In genomic region chr11:11318961-11319360, GRCh38 we compare ENCODE assay signal across 15 cellular contexts. TPM values are rescaled to one million over a fixed set of nuclear protein-coding genes. Genes with fewer than 3 reads are reported as not detected.
A peak's percentile ranks its signal among the peaks of the same experiment; 100 is the strongest.
DNase-seq lines count a peak whose midpoint lies in the region; ATAC-seq, FAIRE-seq and TF ChIP-seq lines count a peak whose summit lies in the region.
"Had no signal": no experiment of that assay in that cellular context is flagged by ENCODE, and none has a peak within 500 bp of the region (broad histone marks: within the 10 kb centered on the region; RNA-seq: fewer than 3 reads in every experiment).

No MANE protein-coding gene starts in this region.

- FAIRE-seq in HepG2 (lab: Jason Lieb, UNC): no peak
- FAIRE-seq: A549, H1 had no signal

- intact Hi-C loops in right lobe of liver (cut with DNase I) (no loop called here), HepG2 (cut with micrococcal nuclease; ENCODE audit: unreplicated experiment) (no loop called here)

- no peak overlapping the region for H3K4me3 ChIP-seq in right lobe of liver
- no peak overlapping the region for H3K4me3 ChIP-seq in HepG2 (replicated peaks in 1 of 3; ENCODE audit: insufficient read depth in 1 of 3, low read depth in 2 of 3, low read length in 3 of 3)
- H3K4me3 ChIP-seq in HL-60 (replicated peaks; ENCODE audit: insufficient read depth, low read length): no peak overlapping the region
- H3K4me3 ChIP-seq: A549, tibial nerve had no signal

- H3K27me3 ChIP-seq in right lobe of liver (no peaks in the 10 kb centered on the region), HepG2 (ENCODE audit: control insufficient read depth in 1 of 2, insufficient read depth in 2 of 2, low read length in 2 of 2) (no peaks in the 10 kb centered on the region), HL-60 (ENCODE audit: insufficient read depth, poor library complexity, severe bottlenecking) (no peaks in the 10 kb centered on the region)
- H3K27me3 ChIP-seq: tibial nerve had no signal

- POLR2A ChIA-PET in HepG2 (lab: Yijun Ruan, JAX): no interaction called here

- no peak overlapping the region for H3K9ac ChIP-seq in HepG2 (ENCODE audit: insufficient read depth, low read depth, low read length)
- H3K9ac ChIP-seq: KMS-11, SK-N-SH had no signal

- no peaks in the 10 kb centered on the region for H4K20me1 ChIP-seq in HepG2 (ENCODE audit: insufficient read depth, low read length)

- ATAC-seq in right lobe of liver (peak in 3 of 4 donors; percentile 39 to 67 (median 50)), HepG2 (no peak), HG02938 (IDR thresholded peaks at IDR 0.05; ENCODE audit: unreplicated experiment) (no peak)
- ATAC-seq: A549; CD8-positive, alpha-beta T cell had no signal

- H3K9me3 ChIP-seq in right lobe of liver (no peaks in the 10 kb centered on the region), HepG2 (ENCODE audit: low read length) (no peaks in the 10 kb centered on the region)
- H3K9me3 ChIP-seq: A549, SK-N-SH had no signal

- in situ Hi-C loops in HepG2 (cut with HindIII; ENCODE audit: extremely low pct_ligation_motif_present, low pct_unique_long_range_greater_than_20kb): no loop called here

- no peak for TF ChIP-seq EP300 in HepG2 (IDR thresholded peaks at IDR 0.05; ENCODE audit: low read depth in 2 of 2, low read length in 2 of 2)
- TF ChIP-seq EP300 in HepG2 (CRISPR knock-in tag; IDR thresholded peaks at IDR 0.05; ENCODE audit: borderline replicate concordance): no peak

- TF ChIP-seq POLR2A in right lobe of liver (IDR thresholded peaks at IDR 0.05) (no peak), HepG2 (IDR thresholded peaks at IDR 0.05; ENCODE audit: insufficient read depth in 1 of 2, low read depth in 2 of 2, low read length in 2 of 2) (no peak)

- CTCF ChIA-PET in HepG2 (lab: Yijun Ruan, JAX; ENCODE audit: low intra/inter-chr PET ratio, low total read pairs): no interaction called here

- H3K4me2 ChIP-seq in HepG2 (ENCODE audit: low read depth, low read length): no peak overlapping the region
- H3K4me2 ChIP-seq: A549, KMS-11, SK-N-SH had no signal

- H3K27ac ChIP-seq in right lobe of liver (no peak overlapping the region), HepG2 (ENCODE audit: extremely low read length, insufficient read depth, low read length) (no peak overlapping the region), HL-60 (replicated peaks) (peak overlapping the region; percentile 75)
- H3K27ac ChIP-seq: A549, KMS-11, tibial nerve had no signal

- H3K4me1 ChIP-seq in right lobe of liver: peaks cover 0 to 7% (median 0%) of the 10 kb centered on the region in 4 donors
- no peaks in the 10 kb centered on the region for H3K4me1 ChIP-seq in HepG2 (ENCODE audit: insufficient read depth, low read length)

- TF ChIP-seq CTCF in right lobe of liver (IDR thresholded peaks at IDR 0.05): no peak
- no peak for TF ChIP-seq CTCF in HepG2 (CRISPR knock-in tag; IDR thresholded peaks at IDR 0.05)
- no peak for TF ChIP-seq CTCF in HL-60 (IDR thresholded peaks at IDR 0.05; ENCODE audit: insufficient read depth, low read length)

- no peak for TF ChIP-seq RAD21 in HepG2 (CRISPR knock-in tag; IDR thresholded peaks at IDR 0.05)

- H2AFZ ChIP-seq in HepG2 (ENCODE audit: low read length): no peak overlapping the region

- DNase-seq in right lobe of liver (no peak), HepG2 (ENCODE audit: low spot score) (no peak), HL-60 (ENCODE audit: low read depth in 1 of 2, low spot score in 1 of 2) (peak; percentile 67 to 86), SKM-1 treated with dmso at 0.1 percent for 144 hours (lab: John Stamatoyannopoulos, UW; ENCODE audit: unreplicated experiment) (peak; percentile 97), AG08395 (ENCODE audit: low spot score) (no peak), A172 (ENCODE audit: low spot score) (no peak)
- no peak for DNase-seq in stimulated activated CD4-positive, alpha-beta T cell treated with anti-CD3 and anti-CD28 coated beads, Interleukin-4, amount 100 ng/mL, for 24 hours
- DNase-seq: CD8-positive, alpha-beta T cell; NCI-H1436 treated with DMSO at 0.1 percent for 48 hours; SK-N-SH had no signal

- no peaks in the 10 kb centered on the region for H3K79me2 ChIP-seq in HepG2 (ENCODE audit: insufficient read depth, low read length)

- WGBS in right lobe of liver (ENCODE audit: insufficient coverage, low coverage, low lambda C conversion rate, missing lambda C conversion rate): 66% methylated on average over 4 of the region's 4 CpGs
- 11% methylated on average over 4 of the region's 4 CpGs for WGBS in HepG2 (ENCODE audit: low lambda C conversion rate)

- H3K36me3 ChIP-seq in right lobe of liver (no peaks in the 10 kb centered on the region), HepG2 (replicated peaks in 1 of 2; ENCODE audit: control insufficient read depth in 1 of 2, insufficient read depth in 2 of 2, low read length in 2 of 2) (no peaks in the 10 kb centered on the region)

- BruUV-seq in HepG2 (replicated peaks; lab: Mats Ljungman, UMichigan): no TSS peak

TF ChIP-seq in HepG2, 621 proteins besides CTCF, POLR2A, EP300 and RAD21 (continues in another document):
- TF ChIP-seq, protein P1, sequence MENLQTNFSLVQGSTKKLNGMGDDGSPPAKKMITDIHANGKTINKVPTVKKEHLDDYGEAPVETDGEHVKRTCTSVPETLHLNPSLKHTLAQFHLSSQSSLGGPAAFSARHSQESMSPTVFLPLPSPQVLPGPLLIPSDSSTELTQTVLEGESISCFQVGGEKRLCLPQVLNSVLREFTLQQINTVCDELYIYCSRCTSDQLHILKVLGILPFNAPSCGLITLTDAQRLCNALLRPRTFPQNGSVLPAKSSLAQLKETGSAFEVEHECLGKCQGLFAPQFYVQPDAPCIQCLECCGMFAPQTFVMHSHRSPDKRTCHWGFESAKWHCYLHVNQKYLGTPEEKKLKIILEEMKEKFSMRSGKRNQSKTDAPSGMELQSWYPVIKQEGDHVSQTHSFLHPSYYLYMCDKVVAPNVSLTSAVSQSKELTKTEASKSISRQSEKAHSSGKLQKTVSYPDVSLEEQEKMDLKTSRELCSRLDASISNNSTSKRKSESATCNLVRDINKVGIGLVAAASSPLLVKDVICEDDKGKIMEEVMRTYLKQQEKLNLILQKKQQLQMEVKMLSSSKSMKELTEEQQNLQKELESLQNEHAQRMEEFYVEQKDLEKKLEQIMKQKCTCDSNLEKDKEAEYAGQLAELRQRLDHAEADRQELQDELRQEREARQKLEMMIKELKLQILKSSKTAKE (CRISPR knock-in tag; IDR thresholded peaks at IDR 0.05; ENCODE audit: borderline replicate concordance): no peak
- TF ChIP-seq FOXM1 (CRISPR knock-in tag; IDR thresholded peaks at IDR 0.05) (no peak), HMGXB3 (CRISPR knock-in tag; IDR thresholded peaks at IDR 0.05; ENCODE audit: borderline replicate concordance) (no peak)

RNA-seq across cellular contexts. Expression of gene CSNK2A3, which starts 34.1 kb away (rescaled TPM):
- 1 to 10 TPM in 1 of 6 experiments, under 1 TPM in 4, not detected in 1; 0.29 to 1.4 (median 0.49) TPM for total RNA-seq in right lobe of liver
- total RNA-seq in HepG2 (2016; rRNA removed; fragmentation: Illumina TruSeq; extraction: Trizol): 3.5 and 5.4 TPM in 2 replicates
- 1.6 and 2.0 TPM in 2 replicates for total RNA-seq in HepG2 (2016; cell fraction: cytosol; rRNA removed; fragmentation: Illumina TruSeq; extraction: Trizol; ENCODE audit: low read depth)
- total RNA-seq in HepG2 (2016; cell fraction: insoluble cytoplasmic fraction; rRNA removed; fragmentation: Illumina TruSeq; extraction: Trizol): 3.4 and 4.2 TPM in 2 replicates
- total RNA-seq in HepG2 (2016; cell fraction: membrane; rRNA removed; fragmentation: Illumina TruSeq; extraction: Trizol): 1.6 and 2.3 TPM in 2 replicates
- total RNA-seq in HepG2 (2016; cell fraction: nucleus; rRNA removed; fragmentation: Illumina TruSeq; extraction: Trizol): 0.90 and 1.8 TPM in 2 replicates
- polyA plus RNA-seq in HepG2 (2011; rRNA removed): 1.5 and 1.7 TPM in 2 replicates
- 0.98 and 3.8 TPM in 2 replicates for polyA plus RNA-seq in HepG2 (2011; cell fraction: cytosol; rRNA removed)
- 0.71 and 1.1 TPM in 2 replicates for polyA plus RNA-seq in HepG2 (2011; cell fraction: nucleus; rRNA removed)
- 10.7 and 12.4 TPM in 2 replicates for polyA plus RNA-seq in HepG2 (2012)
- 0.42 TPM in 2 replicates for polyA plus RNA-seq in HepG2 (2016; cell fraction: cytosol; fragmentation: Illumina TruSeq; extraction: Trizol; ENCODE audit: low read depth)
- 2.2 and 3.1 TPM in 2 replicates for polyA plus RNA-seq in HepG2 (2016; cell fraction: insoluble cytoplasmic fraction; fragmentation: Illumina TruSeq; extraction: Trizol; ENCODE audit: low read depth)
- 0.63 and 0.72 TPM in 2 replicates for polyA plus RNA-seq in HepG2 (2016; cell fraction: membrane; fragmentation: Illumina TruSeq; extraction: Trizol; ENCODE audit: low read depth)
- 1.2 and 2.1 TPM in 2 replicates for polyA plus RNA-seq in HepG2 (2016; cell fraction: nucleus; fragmentation: Illumina TruSeq; extraction: Trizol; ENCODE audit: insufficient read depth, low read depth)
- 0.50 and 1.2 TPM in 2 replicates for polyA minus RNA-seq in HepG2 (2011; rRNA and poly(A)+ RNA removed; ENCODE audit: low replicate concordance)
- polyA minus RNA-seq in HepG2 (2011; cell fraction: cytosol; rRNA and poly(A)+ RNA removed): 1.9 and 3.0 TPM in 2 replicates
- 1.7 and 3.0 TPM in 2 replicates for polyA minus RNA-seq in HepG2 (2011; cell fraction: nucleus; rRNA and poly(A)+ RNA removed)
- 3.4 and 3.6 TPM in 2 replicates for total RNA-seq in A172 (2014; rRNA removed; shearing (Covaris generic))

Comparison
In these comparisons a context has a peak if more than half of its experiments do, and no peak if none do; other contexts are left out.
1. ATAC-seq: peak in right lobe of liver (3 of 4); none in HepG2 (single experiment) and HG02938 (single experiment).
2. DNase-seq: peak in HL-60 (2 of 2) and SKM-1 treated with dmso at 0.1 percent for 144 hours (single experiment); none in right lobe of liver (0 of 3), HepG2 (single experiment), AG08395 (single experiment), A172 (single experiment) and stimulated activated CD4-positive, alpha-beta T cell treated with anti-CD3 and anti-CD28 coated beads, Interleukin-4, amount 100 ng/mL, for 24 hours (single experiment).